In genomic region chr1:1123581-1124507, GRCh38 we compare ENCODE assay signal across 1 cellular context.
TF ChIP-seq lines count a peak whose summit lies in the region.

No MANE protein-coding gene starts in this region.

TF ChIP-seq in SK-N-SH treated with all-trans-retinoic acid at 6 μM for 48 hours, 23 proteins besides CTCF, POLR2A, EP300 and RAD21 (continued from another document):
- TF ChIP-seq PATZ1 (CRISPR knock-in tag; IDR thresholded peaks at IDR 0.05; ENCODE audit: borderline replicate concordance), result no peak
TF ChIP-seq in SK-N-SH treated with all-trans-retinoic acid at 6 μM for 48 hours: peak in this region for 0.
